In the genomic region with DNA sequence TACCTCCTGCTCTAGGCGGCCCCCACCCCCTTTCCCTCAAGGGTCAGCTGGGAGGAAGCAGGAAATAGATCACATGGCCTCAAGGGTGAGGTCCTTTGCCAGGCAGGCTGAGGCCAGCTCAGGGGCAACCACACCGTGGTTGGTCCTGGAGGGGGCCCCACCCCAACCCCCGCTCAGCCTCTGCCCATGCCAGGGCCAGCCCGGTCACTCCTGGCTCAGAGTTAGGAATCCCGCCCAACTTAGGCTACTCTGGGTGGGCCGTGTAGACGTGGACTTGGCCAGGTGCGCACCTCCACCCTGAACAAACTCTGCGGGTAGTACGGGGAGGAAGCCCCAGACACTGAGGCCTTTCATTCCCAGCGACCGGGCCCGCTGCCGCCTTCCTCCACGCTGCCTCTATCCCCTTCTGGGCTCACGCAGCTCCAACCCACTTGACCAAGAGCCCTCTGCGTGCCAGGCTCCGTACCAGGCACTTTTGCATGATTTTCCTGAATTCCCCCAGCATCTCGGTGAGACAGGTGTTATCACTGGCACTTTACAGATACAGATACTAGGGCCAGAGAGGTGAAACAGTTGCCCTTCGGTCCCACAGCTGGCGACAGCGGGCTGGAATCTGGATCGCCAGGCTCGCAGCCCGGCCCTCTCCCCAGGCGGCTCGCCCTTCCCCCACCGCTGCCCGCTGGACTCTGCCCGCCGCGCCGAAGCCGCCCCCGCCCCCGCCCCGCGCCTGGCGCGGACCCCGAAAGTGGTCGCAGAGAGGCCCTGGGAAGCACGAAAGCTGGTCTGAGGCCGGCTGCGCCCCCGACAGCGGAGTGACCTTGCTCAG, we compare ENCODE assay signal across 8 cellular contexts. TPM values are rescaled to one million over a fixed set of nuclear protein-coding genes. Genes with fewer than 3 reads are reported as not detected.
A peak's percentile ranks its signal among the peaks of the same experiment; 100 is the strongest.
DNase-seq lines count a peak whose midpoint lies in the region; ATAC-seq and TF ChIP-seq lines count a peak whose summit lies in the region.

No MANE protein-coding gene starts in this region.

- intact Hi-C loops in Right ventricle myocardium inferior (cut with DNase I) (loop anchor here (2.0 to 5.0 kb wide), 2 partner anchors 25 to 68 kb away; a partner anchor contains a TSS), cardiac septum (cut with DNase I) (loop anchor here (1.0 kb wide), 1 partner anchor 8 kb away; a partner anchor contains a TSS), testis (cut with DNase I; ENCODE audit: low total_unique reads) (no loop called here)

- ATAC-seq in Right ventricle myocardium inferior (no peak), HG03103 (IDR thresholded peaks at IDR 0.05; ENCODE audit: low read depth, unreplicated experiment) (peak; percentile 2), lung (ENCODE audit: insufficient read depth, low FRiP score) (peak; percentile 49)

- H3K9me3 ChIP-seq in SK-N-MC (ENCODE audit: low read depth, low read length) (no peaks in the 10 kb centered on the region), lung (ENCODE audit: control insufficient read depth in 2 of 2, insufficient read depth in 1 of 2, low read length in 1 of 2) (no peaks in the 10 kb centered on the region), testis (no peaks in the 10 kb centered on the region)

- TF ChIP-seq CTCF in lung (IDR thresholded peaks at IDR 0.05; ENCODE audit: control extremely low read depth, extremely low read depth) (no peak), testis (IDR thresholded peaks at IDR 0.05) (no peak)

- H3K27ac ChIP-seq in SK-N-MC (no peak overlapping the region), lung (ENCODE audit: low read depth in 1 of 2, low read length in 1 of 2) (peak overlapping the region; percentile 62 to 97), testis (peak overlapping the region; percentile 85)

- H3K4me3 ChIP-seq in SK-N-MC: peak overlapping the region; percentile 82
- peak overlapping the region; percentile 82 for H3K4me3 ChIP-seq in lung
- peak overlapping the region; percentile 71 to 86 for H3K4me3 ChIP-seq in testis

- no peaks in the 10 kb centered on the region for H3K27me3 ChIP-seq in lung (ENCODE audit: control insufficient read depth, insufficient read depth)
- no peaks in the 10 kb centered on the region for H3K27me3 ChIP-seq in testis

- peaks cover 0 to 14% of the 10 kb centered on the region in 2 donors for H3K4me1 ChIP-seq in lung (ENCODE audit: control insufficient read depth in 2 of 2, insufficient read depth in 2 of 2, low read length in 2 of 2)
- H3K4me1 ChIP-seq in testis: peaks cover 22% of the 10 kb centered on the region

- DNase-seq in Right ventricle myocardium inferior (ENCODE audit: missing footprints) (peak; percentile 70), cardiac septum (ENCODE audit: low spot score) (no peak), SK-N-MC (ENCODE audit: low read depth, low spot score) (no peak), dermis blood vessel endothelial cell (peak; percentile 92), lung (ENCODE audit: low spot score) (peak; percentile 92), testis (no peak), medulla oblongata (ENCODE audit: extremely low spot score) (no peak)

- no peak for TF ChIP-seq POLR2A in testis (IDR thresholded peaks at IDR 0.05)

- H3K9ac ChIP-seq in SK-N-MC (ENCODE audit: insufficient read length): peak overlapping the region; percentile 83

- H3K36me3 ChIP-seq in SK-N-MC (ENCODE audit: insufficient read depth, low read length) (no peaks in the 10 kb centered on the region; the same call in 1 of the 2 replicates), lung (ENCODE audit: control insufficient read depth in 2 of 2, insufficient read depth in 2 of 2, low read length in 2 of 2) (peaks cover 0 to 32% of the 10 kb centered on the region in 2 donors), testis (ENCODE audit: low read depth, missing control alignments) (no peaks in the 10 kb centered on the region)

- 1 to 2% methylated on average over 47 of the region's 47 CpGs for WGBS in lung, 2 donors
- WGBS in testis, 2 donors: 5 to 7% methylated on average over 10 to 46 of the region's 47 CpGs

RNA-seq across cellular contexts. Expression of a gene that starts 0.8 kb away (rescaled TPM):
- total RNA-seq in Right ventricle myocardium inferior (7.8 TPM), cardiac septum (11.5 TPM), dermis blood vessel endothelial cell (34.7 and 42.2 TPM in 2 replicates), lung (10 to 100 TPM; 21.4 to 83.9 TPM), testis (10 to 100 TPM; 23.2 to 26.1 TPM)
- polyA plus RNA-seq in lung (100 to 1,000 TPM in 1 of 2 donors, 10 to 100 TPM in 1; 76.0 to 146 TPM), testis (ENCODE audit: insufficient read depth, low read depth, low replicate concordance) (18.7 TPM)

RNA-seq across cellular contexts. Expression of a gene that starts 8.8 kb away (rescaled TPM):
- total RNA-seq in Right ventricle myocardium inferior (32.1 TPM), cardiac septum (27.2 TPM), dermis blood vessel endothelial cell (108 and 113 TPM in 2 replicates), lung (10 to 100 TPM; 30.9 to 66.8 TPM), testis (10 to 100 TPM; 46.5 to 47.8 TPM)
- polyA plus RNA-seq in lung (10 to 100 TPM; 67.1 to 83.1 TPM), testis (ENCODE audit: insufficient read depth, low read depth, low replicate concordance) (36.1 TPM)

RNA-seq across cellular contexts. Expression of a gene that starts 21.6 kb away (rescaled TPM):
- 42.7 TPM for total RNA-seq in Right ventricle myocardium inferior
- 33.7 TPM for total RNA-seq in cardiac septum
- total RNA-seq in dermis blood vessel endothelial cell: 41.2 and 43.8 TPM in 2 replicates
- 10 to 100 TPM; 44.7 to 55.7 TPM for total RNA-seq in lung
- polyA plus RNA-seq in lung: 10 to 100 TPM; 39.2 to 50.0 TPM
- 10 to 100 TPM; 83.7 to 89.9 TPM for total RNA-seq in testis
- polyA plus RNA-seq in testis (ENCODE audit: insufficient read depth, low read depth, low replicate concordance): 99.3 TPM

RNA-seq across cellular contexts. Expression of a gene that starts 25.4 kb away (rescaled TPM):
- total RNA-seq in Right ventricle myocardium inferior (32.8 TPM), cardiac septum (27.9 TPM), dermis blood vessel endothelial cell (52.5 and 59.9 TPM in 2 replicates), lung (10 to 100 TPM; 46.6 to 47.6 TPM), testis (10 to 100 TPM; 48.2 to 54.3 TPM)
- polyA plus RNA-seq in lung (10 to 100 TPM; 33.3 to 41.2 TPM), testis (ENCODE audit: insufficient read depth, low read depth, low replicate concordance) (38.8 TPM)

RNA-seq across cellular contexts. Expression of a gene that starts 56.5 kb away (rescaled TPM):
- total RNA-seq in Right ventricle myocardium inferior: 37.7 TPM
- 28.8 TPM for total RNA-seq in cardiac septum
- total RNA-seq in dermis blood vessel endothelial cell: 26.2 and 29.6 TPM in 2 replicates
- total RNA-seq in lung: 10 to 100 TPM; 36.2 to 65.0 TPM
- 10 to 100 TPM; 24.0 to 27.3 TPM for polyA plus RNA-seq in lung
- total RNA-seq in testis: 10 to 100 TPM; 38.7 to 41.9 TPM
- 51.3 TPM for polyA plus RNA-seq in testis (ENCODE audit: insufficient read depth, low read depth, low replicate concordance)

Comparison
In these comparisons a context has a peak if more than half of its experiments do, and no peak if none do; other contexts are left out.
1. DNase-seq: peak in Right ventricle myocardium inferior (single experiment), dermis blood vessel endothelial cell (single experiment) and lung (single experiment); none in cardiac septum (single experiment), SK-N-MC (single experiment), testis (single experiment) and medulla oblongata (single experiment).
2. Peak in every context shown above with its lines, with median percentiles within 50 percentile points of each other: H3K4me3 ChIP-seq.